In the genomic region with DNA sequence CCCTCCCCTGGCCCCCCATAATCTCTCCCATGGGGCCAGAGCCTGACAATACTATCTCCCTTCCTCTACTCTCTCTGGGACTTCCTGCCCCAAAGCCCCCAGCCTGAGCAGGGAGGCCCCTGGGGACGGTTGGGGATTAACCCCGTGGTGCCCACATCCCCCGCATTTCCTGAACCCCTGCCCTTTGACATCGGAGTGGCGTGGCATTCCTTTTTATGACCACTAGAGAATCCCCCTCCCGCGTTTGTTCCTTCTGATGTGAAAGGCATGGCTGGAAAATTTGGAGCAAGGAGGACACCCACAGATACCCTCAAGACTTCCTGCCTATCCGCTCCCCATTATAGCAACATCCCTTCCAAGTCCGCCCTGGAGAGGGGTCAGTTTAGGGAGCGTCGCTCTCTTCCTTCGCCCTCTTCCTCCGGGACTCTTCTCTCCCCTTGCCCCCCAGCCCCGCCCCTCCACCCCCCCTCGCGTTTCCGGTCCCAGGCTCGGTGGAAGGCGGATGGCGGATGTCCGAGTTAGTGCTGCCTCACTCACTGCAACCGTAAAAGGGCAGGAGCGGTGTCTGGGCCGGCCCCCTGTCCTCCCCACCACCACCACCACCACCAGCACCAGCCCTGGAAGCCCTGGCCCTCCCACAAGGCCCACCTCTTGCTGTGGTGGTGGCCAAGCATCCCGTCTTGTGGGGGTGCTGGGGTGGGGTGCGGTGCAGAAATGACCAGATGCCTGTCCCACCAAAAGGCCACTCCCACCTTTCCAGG, we compare ENCODE assay signal across 1 cellular context.
TF ChIP-seq lines count a peak whose summit lies in the region.

No MANE protein-coding gene starts in this region.

TF ChIP-seq in endothelial cell of umbilical vein, 7 proteins besides CTCF, POLR2A, EP300 and RAD21:
- TF ChIP-seq FOS (IDR thresholded peaks at IDR 0.05; ENCODE audit: borderline replicate concordance, insufficient read depth, low read length) (no peak), MYC (IDR thresholded peaks at IDR 0.05; ENCODE audit: low read depth, low read length) (no peak), POLR2AphosphoS5 (IDR thresholded peaks at IDR 0.05; ENCODE audit: insufficient read depth, low read depth, low read length) (peak; percentile 52), JUN (IDR thresholded peaks at IDR 0.05; ENCODE audit: borderline replicate concordance, insufficient read depth, insufficient read length, low read depth) (no peak), EZH2 (IDR thresholded peaks at IDR 0.05; ENCODE audit: borderline replicate concordance, low read depth, low read length, severe bottlenecking) (no peak), GATA2 (IDR thresholded peaks at IDR 0.05; ENCODE audit: insufficient read depth, insufficient read length, low read depth, low read length) (no peak)
- TF ChIP-seq, protein P1, sequence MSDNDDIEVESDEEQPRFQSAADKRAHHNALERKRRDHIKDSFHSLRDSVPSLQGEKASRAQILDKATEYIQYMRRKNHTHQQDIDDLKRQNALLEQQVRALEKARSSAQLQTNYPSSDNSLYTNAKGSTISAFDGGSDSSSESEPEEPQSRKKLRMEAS (IDR thresholded peaks at IDR 0.05; ENCODE audit: insufficient read depth, insufficient read length), result no peak
